Comparison of ENCODE assay signal across 1 cellular context in the genomic region with DNA sequence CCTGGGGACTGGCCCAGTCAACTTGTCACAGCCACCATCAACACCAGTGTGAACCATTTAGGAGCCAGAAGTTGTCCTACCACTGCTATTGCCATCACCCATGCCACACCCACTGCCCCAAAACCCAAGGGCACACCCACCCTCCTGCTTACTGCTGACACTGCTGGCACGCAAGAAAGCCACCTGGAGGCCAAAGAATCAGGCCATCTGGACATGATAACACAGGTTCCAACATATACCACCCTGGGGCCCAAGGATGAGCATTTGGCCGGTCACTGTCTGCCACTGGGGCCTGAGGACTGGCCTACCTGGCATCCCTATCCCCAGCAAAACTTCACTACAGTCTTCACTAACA.
TF ChIP-seq lines count a peak whose summit lies in the region.

No MANE protein-coding gene starts in this region.

TF ChIP-seq in H1, 55 proteins besides CTCF, POLR2A, EP300 and RAD21:
- TF ChIP-seq TEAD4 (IDR thresholded peaks at IDR 0.05; ENCODE audit: low read depth, low read length): no peak
- TF ChIP-seq EGR1 (IDR thresholded peaks at IDR 0.05; ENCODE audit: borderline replicate concordance, low read depth, low read length): no peak
- TF ChIP-seq CHD1 (IDR thresholded peaks at IDR 0.05; ENCODE audit: low read depth, low read length): no peak
- no peak for TF ChIP-seq KDM5A (IDR thresholded peaks at IDR 0.05; ENCODE audit: low read length)
- TF ChIP-seq NRF1 (IDR thresholded peaks at IDR 0.05; ENCODE audit: low read depth, low read length): no peak
- TF ChIP-seq ASH2L (IDR thresholded peaks at IDR 0.05; ENCODE audit: low read length): no peak
- TF ChIP-seq JUN (IDR thresholded peaks at IDR 0.05; ENCODE audit: low read depth, low read length): no peak
- TF ChIP-seq SIX5 (IDR thresholded peaks at IDR 0.05; ENCODE audit: low read depth, low read length): no peak
- TF ChIP-seq, protein P1, sequence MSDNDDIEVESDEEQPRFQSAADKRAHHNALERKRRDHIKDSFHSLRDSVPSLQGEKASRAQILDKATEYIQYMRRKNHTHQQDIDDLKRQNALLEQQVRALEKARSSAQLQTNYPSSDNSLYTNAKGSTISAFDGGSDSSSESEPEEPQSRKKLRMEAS (IDR thresholded peaks at IDR 0.05): no peak
- no peak for TF ChIP-seq KDM1A (IDR thresholded peaks at IDR 0.05; ENCODE audit: borderline replicate concordance, low read length)
- TF ChIP-seq SAP30 (IDR thresholded peaks at IDR 0.05; ENCODE audit: insufficient read depth, insufficient replicate concordance, low read length): no peak
- no peak for TF ChIP-seq BRCA1 (IDR thresholded peaks at IDR 0.05; ENCODE audit: low read depth, low read length)
- no peak for TF ChIP-seq CHD2 (IDR thresholded peaks at IDR 0.05; ENCODE audit: low read length)
